8 cellular contexts compared by ENCODE assay signal in the genomic region with DNA sequence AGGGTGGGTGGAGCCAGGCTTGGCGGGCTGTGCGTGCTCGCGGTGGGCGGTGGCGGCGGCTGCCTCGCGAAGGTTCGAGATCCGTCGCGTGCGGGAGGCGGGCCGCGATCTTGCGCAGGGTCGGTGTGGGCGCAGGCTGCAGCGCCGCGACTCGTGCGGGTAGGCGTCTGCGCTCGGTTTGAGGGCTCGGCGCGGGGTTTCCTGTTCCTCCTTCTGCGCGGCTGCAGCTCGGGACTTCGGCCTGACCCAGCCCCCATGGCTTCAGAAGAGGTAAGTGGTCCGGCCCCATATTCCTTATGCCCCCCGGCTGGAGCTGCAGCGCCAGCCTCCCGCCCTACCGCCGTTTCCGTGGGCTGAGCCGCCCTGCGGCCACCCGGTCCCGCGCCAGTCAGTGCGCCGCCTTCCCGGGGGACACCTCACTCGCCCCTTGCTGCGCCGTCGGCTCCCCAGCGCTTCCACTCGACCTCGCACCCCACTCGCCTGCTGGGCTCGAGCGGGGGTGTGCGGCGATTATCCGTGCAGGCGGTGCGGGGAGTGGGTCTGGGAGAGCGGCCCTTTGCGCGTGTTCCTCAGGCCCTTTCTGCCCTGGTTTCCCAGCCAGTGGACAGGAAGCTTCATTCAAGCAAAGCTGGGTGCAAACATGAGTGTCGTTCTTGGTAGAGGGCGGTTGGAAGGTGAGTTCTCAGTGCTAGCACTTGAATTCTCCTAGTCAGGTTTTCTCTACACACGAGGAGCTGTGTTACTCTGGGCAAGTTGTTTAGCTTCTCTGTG. TPM values are rescaled to one million over a fixed set of nuclear protein-coding genes. Genes with fewer than 3 reads are reported as not detected.
A peak's percentile ranks its signal among the peaks of the same experiment; 100 is the strongest.
DNase-seq lines count a peak whose midpoint lies in the region; ATAC-seq and TF ChIP-seq lines count a peak whose summit lies in the region.

A gene with protein sequence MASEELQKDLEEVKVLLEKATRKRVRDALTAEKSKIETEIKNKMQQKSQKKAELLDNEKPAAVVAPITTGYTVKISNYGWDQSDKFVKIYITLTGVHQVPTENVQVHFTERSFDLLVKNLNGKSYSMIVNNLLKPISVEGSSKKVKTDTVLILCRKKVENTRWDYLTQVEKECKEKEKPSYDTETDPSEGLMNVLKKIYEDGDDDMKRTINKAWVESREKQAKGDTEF (plus strand): TSS at position 22 of the 771 bp plus-strand sequence. CDS start 234 bp downstream, at position 256.

- peaks cover 18% of the 10 kb centered on the region for H3K4me1 ChIP-seq in effector memory CD4-positive, alpha-beta T cell (ENCODE audit: control insufficient read depth, insufficient read depth, low read length, poor library complexity, severe bottlenecking)

- DNase-seq in DMS53 treated with DMSO at 0.1 percent for 48 hours (lab: John Stamatoyannopoulos, UW; ENCODE audit: unreplicated experiment) (peak; percentile 25), LNCaP clone FGC (ENCODE audit: low read depth) (no peak), mesenteric fat pad (ENCODE audit: low spot score) (peak; percentile 91), NCI-H446 (lab: John Stamatoyannopoulos, UW) (no peak)
- DNase-seq in effector memory CD4-positive, alpha-beta T cell, result no peak

- no peak for TF ChIP-seq CTCF in LNCaP clone FGC (IDR thresholded peaks at IDR 0.05; ENCODE audit: control insufficient read depth, extremely low read depth, insufficient read depth)
- TF ChIP-seq CTCF in WI38 (IDR thresholded peaks at IDR 0.05; ENCODE audit: low read depth, low read length), result no peak

- peak within 1 kb of the TSS; percentile 99 for H3K27ac ChIP-seq in effector memory CD4-positive, alpha-beta T cell (ENCODE audit: insufficient read depth, low read length, poor library complexity, severe bottlenecking)
- peak within 1 kb of the TSS; percentile 99 for H3K27ac ChIP-seq in temporal lobe (ENCODE audit: low read depth, low read length)

- no peaks in the 10 kb centered on the region for H3K9me3 ChIP-seq in effector memory CD4-positive, alpha-beta T cell (ENCODE audit: control insufficient read depth, low read length)

- no peaks in the 10 kb centered on the region for H3K27me3 ChIP-seq in effector memory CD4-positive, alpha-beta T cell (replicated peaks; ENCODE audit: control insufficient read depth, insufficient read depth, low read length, poor library complexity, severe bottlenecking)

- ATAC-seq in GM21447 (IDR thresholded peaks at IDR 0.05; ENCODE audit: unreplicated experiment), result peak; percentile 5

- H3K4me3 ChIP-seq in LNCaP clone FGC (ENCODE audit: low read depth, low read length) (peak within 1 kb of the TSS; percentile 91), WI38 (ENCODE audit: low read depth, low read length) (peak within 1 kb of the TSS; percentile 77)
- H3K4me3 ChIP-seq in effector memory CD4-positive, alpha-beta T cell (ENCODE audit: insufficient read depth, low read depth, low read length, poor library complexity, severe bottlenecking), result peak within 1 kb of the TSS; percentile 82

- H3K36me3 ChIP-seq in effector memory CD4-positive, alpha-beta T cell (ENCODE audit: control insufficient read depth, insufficient read depth, low read length), result no peaks in the 10 kb centered on the region

RNA-seq across cellular contexts. Expression of the gene that starts here (rescaled TPM):
- total RNA-seq in mesenteric fat pad (83.7 TPM), temporal lobe (203 TPM)

Comparison
In these comparisons a context has a peak if more than half of its experiments do, and no peak if none do; other contexts are left out.
1. DNase-seq: peak in DMS53 treated with DMSO at 0.1 percent for 48 hours (single experiment) and mesenteric fat pad (single experiment); none in LNCaP clone FGC (single experiment), effector memory CD4-positive, alpha-beta T cell (0 of 3) and NCI-H446 (0 of 2).
2. Peak in every context shown above with its lines, with median percentiles within 50 percentile points of each other: H3K4me3 ChIP-seq.